In the genomic region with DNA sequence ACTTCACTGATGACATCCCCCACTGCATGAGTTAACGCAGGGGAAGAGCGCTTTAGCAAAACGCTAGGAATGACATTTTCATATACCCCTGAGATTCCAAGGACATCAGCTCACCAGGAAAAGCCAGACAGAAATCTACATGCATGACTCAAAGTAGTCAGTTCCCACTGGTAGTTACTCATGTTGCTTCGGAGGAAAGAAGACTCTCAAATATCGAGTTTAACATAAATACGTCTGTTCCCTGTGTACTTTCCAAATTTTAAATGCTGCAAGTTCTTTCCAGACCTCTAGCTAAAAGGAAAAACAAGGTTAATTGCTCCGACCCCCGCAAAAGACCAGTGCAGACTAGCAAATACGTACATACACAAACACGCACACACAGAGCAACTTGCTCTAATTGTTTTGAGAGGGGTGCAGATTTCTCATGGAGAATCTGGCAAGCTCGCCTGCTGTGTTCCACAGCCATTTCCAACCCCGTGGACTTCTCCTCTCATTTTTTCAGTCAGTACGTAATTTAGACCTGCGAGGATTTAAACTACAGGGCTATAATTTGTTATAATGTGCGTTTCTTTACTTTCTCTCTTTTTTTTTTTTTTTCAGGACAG, we compare ENCODE assay signal across 14 cellular contexts.
DNase-seq lines count a peak whose midpoint lies in the region; ATAC-seq and TF ChIP-seq lines count a peak whose summit lies in the region.
"Had no signal": no experiment of that assay in that cellular context is flagged by ENCODE, and none has a peak within 500 bp of the region (broad histone marks: within the 10 kb centered on the region; RNA-seq: fewer than 3 reads in every experiment).

No MANE protein-coding gene starts in this region.

- H3K4me3 Mint-ChIP-seq in HFFc6 (peak overlapping the region; percentile 79), Calu3 (ENCODE audit: low read depth, unreplicated experiment) (no peak overlapping the region)
- H3K4me3 Mint-ChIP-seq: activated naive CD8-positive, alpha-beta T cell; immature natural killer cell had no signal

- peak overlapping the region; percentile 58 for H3K9ac ChIP-seq in stomach smooth muscle (ENCODE audit: low read length in 2 of 2)

- H3K36me3 ChIP-seq in brain microvascular endothelial cell (replicated peaks) (no peaks in the 10 kb centered on the region), kidney epithelial cell (ENCODE audit: control insufficient read depth, insufficient read depth, low read length) (no peaks in the 10 kb centered on the region), stomach smooth muscle (ENCODE audit: control insufficient read depth in 2 of 2, insufficient read depth in 2 of 2, low read length in 2 of 2) (no peaks in the 10 kb centered on the region)
- H3K36me3 ChIP-seq: suprapubic skin had no signal

- H3K27ac Mint-ChIP-seq in HFFc6 (peak overlapping the region; percentile 99), Calu3 (ENCODE audit: unreplicated experiment) (no peak overlapping the region)
- H3K27ac Mint-ChIP-seq: activated naive CD8-positive, alpha-beta T cell; immature natural killer cell had no signal

- H3K27me3 Mint-ChIP-seq in HFFc6 (ENCODE audit: insufficient read depth), result no peaks in the 10 kb centered on the region; the same call in 1 of the 2 replicates
- no peaks in the 10 kb centered on the region for H3K27me3 Mint-ChIP-seq in Calu3 (ENCODE audit: unreplicated experiment)
- H3K27me3 Mint-ChIP-seq: activated naive CD8-positive, alpha-beta T cell had no signal

- H3K27ac ChIP-seq in brain microvascular endothelial cell (peak overlapping the region; percentile 87), stomach smooth muscle (ENCODE audit: low read length) (peak overlapping the region; percentile 93)
- H3K27ac ChIP-seq: suprapubic skin had no signal

- H3K9me3 Mint-ChIP-seq in HFFc6 (no peaks in the 10 kb centered on the region), Calu3 (ENCODE audit: low read depth, unreplicated experiment) (no peaks in the 10 kb centered on the region)

- ATAC-seq in GM19397 (IDR thresholded peaks at IDR 0.05; ENCODE audit: unreplicated experiment) (no peak), GM21528 (IDR thresholded peaks at IDR 0.05; ENCODE audit: low FRiP score, unreplicated experiment) (no peak)
- ATAC-seq: HepG2 had no signal

- H3K9me3 ChIP-seq in stomach smooth muscle (ENCODE audit: control insufficient read depth in 2 of 2, low read length in 2 of 2), result peaks cover 0 to 2% of the 10 kb centered on the region in 2 donors
- H3K9me3 ChIP-seq: suprapubic skin had no signal

- peaks cover 31% of the 10 kb centered on the region for H3K4me1 ChIP-seq in stomach smooth muscle (ENCODE audit: control insufficient read depth, insufficient read depth, low read length)

- intact Hi-C loops in Calu3 (cut with micrococcal nuclease; ENCODE audit: unreplicated experiment), result no loop called here

- H3K27me3 ChIP-seq in brain microvascular endothelial cell (replicated peaks) (no peaks in the 10 kb centered on the region), kidney epithelial cell (ENCODE audit: control insufficient read depth, insufficient read depth, low read length) (no peaks in the 10 kb centered on the region), stomach smooth muscle (ENCODE audit: control insufficient read depth in 1 of 2, insufficient read depth in 2 of 2, low read length in 2 of 2) (no peaks in the 10 kb centered on the region)
- H3K27me3 ChIP-seq: suprapubic skin had no signal

- peak; percentile 75 for DNase-seq in HFFc6
- DNase-seq in brain microvascular endothelial cell, result peak; percentile 82
- DNase-seq in kidney epithelial cell (ENCODE audit: low read depth), result peak; percentile 75
- DNase-seq in OCI-M2 (lab: John Stamatoyannopoulos, UW; ENCODE audit: unreplicated experiment), result no peak
- DNase-seq in Calu3, result no peak
- DNase-seq: immature natural killer cell; NCI-H2029; stimulated activated CD4-positive, alpha-beta T cell treated with anti-CD3 and anti-CD28 coated beads, Interleukin-2, amount 100 ng/mL, for 48 hours had no signal

- in situ Hi-C loops in brain microvascular endothelial cell (cut with HindIII; ENCODE audit: low pct_ligation_motif_present, low sequenced_read_pairs), result no loop called here

- H3K4me3 ChIP-seq in brain microvascular endothelial cell (ENCODE audit: low read depth, low read length), result peak overlapping the region; percentile 4
- H3K4me3 ChIP-seq in kidney epithelial cell (ENCODE audit: low read depth, low read length), result no peak overlapping the region
- H3K4me3 ChIP-seq in stomach smooth muscle (ENCODE audit: low read length in 2 of 2), result peak overlapping the region; percentile 27 to 52
- H3K4me3 ChIP-seq: suprapubic skin had no signal

- TF ChIP-seq CTCF in HFFc6 (IDR thresholded peaks at IDR 0.05), result no peak
- no peak for TF ChIP-seq CTCF in brain microvascular endothelial cell (IDR thresholded peaks at IDR 0.05; ENCODE audit: low read depth, low read length, missing control alignments)
- no peak for TF ChIP-seq CTCF in kidney epithelial cell (IDR thresholded peaks at IDR 0.05; ENCODE audit: insufficient read depth, low read length, poor library complexity, severe bottlenecking)
- no peak for TF ChIP-seq CTCF in Calu3 (IDR thresholded peaks at IDR 0.05; ENCODE audit: unreplicated experiment)

- peaks cover 65% of the 10 kb centered on the region for H3K4me1 Mint-ChIP-seq in HFFc6 (ENCODE audit: low read depth)
- peaks cover 27% of the 10 kb centered on the region for H3K4me1 Mint-ChIP-seq in Calu3 (ENCODE audit: low read depth, unreplicated experiment)
- H3K4me1 Mint-ChIP-seq: immature natural killer cell had no signal

- CTCF ChIA-PET in Calu3 (lab: Charles Lee), result no interaction called here

- H3K36me3 Mint-ChIP-seq in HFFc6 (ENCODE audit: low read depth) (no peaks in the 10 kb centered on the region), Calu3 (ENCODE audit: insufficient read depth, unreplicated experiment) (no peaks in the 10 kb centered on the region)
- H3K36me3 Mint-ChIP-seq: activated naive CD8-positive, alpha-beta T cell; immature natural killer cell had no signal

- BruUV-seq in Calu3 (replicated peaks; lab: Mats Ljungman, UMichigan), result no TSS peak

Comparison
In these comparisons a context has a peak if more than half of its experiments do, and no peak if none do; other contexts are left out.
1. DNase-seq: peak in HFFc6 (single experiment), brain microvascular endothelial cell (single experiment) and kidney epithelial cell (single experiment); none in OCI-M2 (single experiment) and Calu3 (single experiment).